ENCODE assay signal across 28 cellular contexts in genomic region chr4:6297266-6297815, GRCh38.
"Had no signal": no experiment of that assay in that cellular context is flagged by ENCODE, and none has a peak within 500 bp of the region (broad histone marks: within the 10 kb centered on the region; RNA-seq: fewer than 3 reads in every experiment).

No MANE protein-coding gene starts in this region.

- DNase-seq: dorsolateral prefrontal cortex; effector CD4-positive, alpha-beta T cell; foreskin keratinocyte; glutamatergic neuron; heart right ventricle; immature natural killer cell; islet precursor cell; kidney glomerular epithelial cell; left ventricle myocardium superior; lower lobe of right lung; naive B cell; stimulated activated CD4-positive, alpha-beta T cell treated with anti-CD3 and anti-CD28 coated beads, Interleukin-12 subunit alpha, Interleukin-12 subunit beta, amount 100 ng/mL, for 4 hours; stimulated activated CD4-positive, alpha-beta T cell treated with anti-CD3 and anti-CD28 coated beads, Interleukin-1b, Interleukin-23, amount 100 ng/mL, for 48 hours; stimulated activated CD4-positive, alpha-beta T cell treated with anti-CD3 and anti-CD28 coated beads, Interleukin-4, amount 100 ng/mL, for 1 hour; stimulated activated CD8-positive, alpha-beta memory T cell treated with anti-CD3 and anti-CD28 coated beads, Interleukin-4, amount 100 ng/mL, for 48 hours; stimulated activated naive CD4-positive, alpha-beta T cell; upper lobe of right lung; uterus had no signal

- ATAC-seq: esophagus mucosa; foreskin keratinocyte; gastroesophageal sphincter; heart right ventricle; left ventricle myocardium superior; lower lobe of right lung; natural killer cell treated with Interleukin-12 subunit alpha and Interleukin-12 subunit beta and Interleukin-15 and Interleukin-18, amount 100 ng/mL, for 72 hours; sciatic nerve; upper lobe of right lung had no signal

- H3K4me3 ChIP-seq: dorsolateral prefrontal cortex, gastroesophageal sphincter, heart right ventricle, lower lobe of right lung, neural progenitor cell, right atrium auricular region, smooth muscle cell, transverse colon, upper lobe of right lung, uterus had no signal

- H3K36me3 ChIP-seq: neural progenitor cell, uterus had no signal

- H3K9ac ChIP-seq: neural progenitor cell, parathyroid adenoma had no signal

- H3K9me3 ChIP-seq: gastroesophageal sphincter, heart right ventricle, lower lobe of right lung, right atrium auricular region, transverse colon, upper lobe of right lung, uterus had no signal

- H3K4me1 ChIP-seq: foreskin keratinocyte, heart right ventricle, lower lobe of right lung, neural progenitor cell, parathyroid adenoma, right atrium auricular region, transverse colon, upper lobe of right lung, uterus had no signal

- H3K27ac ChIP-seq: epithelial cell of prostate, foreskin keratinocyte, heart right ventricle, lower lobe of right lung, neural progenitor cell, parathyroid adenoma, right atrium auricular region, upper lobe of right lung, uterus had no signal

- H3K27me3 ChIP-seq: dorsolateral prefrontal cortex, foreskin keratinocyte, gastroesophageal sphincter, heart right ventricle, neural progenitor cell, right atrium auricular region, transverse colon, upper lobe of right lung, uterus had no signal
